In genomic region chr4:170025523-170026252, GRCh38 we compare ENCODE assay signal across 8 cellular contexts. TPM values are rescaled to one million over a fixed set of nuclear protein-coding genes. Genes with fewer than 3 reads are reported as not detected.
DNase-seq lines count a peak whose midpoint lies in the region; TF ChIP-seq lines count a peak whose summit lies in the region.

No MANE protein-coding gene starts in this region.

- peak overlapping the region; percentile 91 to 93 (median 93) for H3K27ac ChIP-seq in sigmoid colon

- no peaks in the 10 kb centered on the region for H3K9me3 ChIP-seq in sigmoid colon

- peaks cover 4 to 11% (median 9%) of the 10 kb centered on the region in 4 donors for H3K4me1 ChIP-seq in sigmoid colon

- H3K36me3 ChIP-seq in sigmoid colon: no peaks in the 10 kb centered on the region

- no peak for TF ChIP-seq EP300 in sigmoid colon (IDR thresholded peaks at IDR 0.05)

- TF ChIP-seq CTCF in sigmoid colon (IDR thresholded peaks at IDR 0.05): no peak

- 5 to 9% methylated on average over 74 of the region's 74 CpGs for WGBS in sigmoid colon, 2 donors

- peak overlapping the region; percentile 59 for H3K4me3 ChIP-seq in iPS-11a (ENCODE audit: low read depth, low read length)
- H3K4me3 ChIP-seq in sigmoid colon: peak overlapping the region; percentile 63 to 88 (median 80)

- no peaks in the 10 kb centered on the region for H3K27me3 ChIP-seq in sigmoid colon

- intact Hi-C loops in sigmoid colon (cut with DNase I): loop anchor here (2.0 to 5.0 kb wide), 2 partner anchors 269 to 413 kb away; partner anchors contain the start of genes HPF1 and NEK1

- no peak for TF ChIP-seq POLR2A in sigmoid colon (IDR thresholded peaks at IDR 0.05)

- DNase-seq in DMS 273 (lab: John Stamatoyannopoulos, UW; ENCODE audit: unreplicated experiment) (peak; percentile 32), DMS 273 treated with DMSO at 0.1 percent for 48 hours (lab: John Stamatoyannopoulos, UW) (no peak), amygdala (lab: John Stamatoyannopoulos, UW) (peak in 31 of 56 donors; percentile 14 to 71 (median 37)), sigmoid colon (peak; percentile 72), NCI-H1694 treated with DMSO at 0.1 percent for 48 hours (lab: John Stamatoyannopoulos, UW) (no peak), COLO668 (lab: John Stamatoyannopoulos, UW; ENCODE audit: unreplicated experiment) (no peak), SHP77 treated with DMSO at 0.1 percent for 48 hours (lab: John Stamatoyannopoulos, UW) (no peak)

RNA-seq across cellular contexts. Expression of gene MFAP3L, which starts 0.5 kb away (rescaled TPM):
- 10 to 100 TPM in 1 of 4 donors, 1 to 10 TPM in 3; 4.9 to 14.7 (median 5.8) TPM for total RNA-seq in sigmoid colon
- polyA plus RNA-seq in sigmoid colon: 1 to 10 TPM in 2 of 3 donors, under 1 TPM in 1; 0.60 to 1.4 (median 1.1) TPM

Comparison
In these comparisons a context has a peak if more than half of its experiments do, and no peak if none do; other contexts are left out.
1. DNase-seq: peak in DMS 273 (single experiment), amygdala (31 of 56) and sigmoid colon (single experiment); none in DMS 273 treated with DMSO at 0.1 percent for 48 hours (single experiment), NCI-H1694 treated with DMSO at 0.1 percent for 48 hours (single experiment), COLO668 (single experiment) and SHP77 treated with DMSO at 0.1 percent for 48 hours (single experiment).